22 cellular contexts compared by ENCODE assay signal in the genomic region with DNA sequence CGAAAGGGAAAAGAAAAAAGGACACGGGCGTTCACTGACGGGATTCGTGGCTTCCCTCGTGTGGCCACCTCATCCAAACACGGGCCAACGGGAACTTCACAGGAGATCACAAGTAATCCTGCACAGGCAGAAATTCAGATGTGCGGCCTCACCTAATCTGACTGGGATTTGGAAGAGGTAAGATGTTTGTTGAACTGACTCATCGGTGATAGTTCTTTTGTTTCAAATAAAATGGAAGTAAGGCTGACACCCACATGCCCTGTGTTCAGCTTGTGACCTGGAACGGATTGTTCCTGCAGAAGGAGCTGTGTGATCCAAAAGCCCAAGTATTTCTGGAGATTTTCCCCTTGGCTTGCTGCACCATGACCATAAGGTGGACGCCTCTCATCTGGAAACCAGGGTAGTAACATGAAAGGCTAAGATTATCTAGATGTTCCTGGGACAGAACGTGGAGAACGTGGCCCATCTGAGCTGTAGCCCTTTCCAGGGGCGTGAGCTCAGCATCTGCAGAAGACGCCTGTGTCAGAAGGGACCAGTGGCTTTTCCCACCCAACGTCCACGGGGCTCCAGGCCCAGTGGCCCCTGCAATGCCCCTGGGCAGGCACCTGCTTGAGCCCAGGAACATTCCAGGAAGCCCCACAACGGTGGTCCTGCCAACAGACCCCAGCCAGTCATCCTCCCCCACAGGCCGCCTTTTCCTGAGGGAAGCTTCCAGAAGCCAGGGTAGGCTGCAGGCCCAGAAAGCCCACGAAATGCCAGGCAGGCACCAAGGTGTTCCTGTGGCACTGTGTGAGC. TPM values are rescaled to one million over a fixed set of nuclear protein-coding genes. Genes with fewer than 3 reads are reported as not detected.
"Had no signal": no experiment of that assay in that cellular context is flagged by ENCODE, and none has a peak within 500 bp of the region (broad histone marks: within the 10 kb centered on the region; RNA-seq: fewer than 3 reads in every experiment).

No MANE protein-coding gene starts in this region.

- H3K9me3 ChIP-seq: left ventricle myocardium inferior, pancreas, tibial artery had no signal

- H3K4me2 ChIP-seq: hepatocyte had no signal

- H3K36me3 ChIP-seq: left ventricle myocardium inferior, pancreas, tibial artery had no signal

- H3K27me3 ChIP-seq: hepatocyte, pancreas had no signal

- H3K4me3 ChIP-seq: hepatocyte, left ventricle myocardium inferior, pancreas, skin epidermis, tibial artery had no signal

- FAIRE-seq: keratinocyte, pancreas, TTC549 had no signal

- H3K4me1 ChIP-seq: pancreas had no signal

- DNase-seq: activated CD4-positive, alpha-beta T cell treated with anti-CD3 and anti-CD28 coated beads for 48 hours; activated CD8-positive, alpha-beta memory T cell treated with anti-CD3 and anti-CD28 coated beads, Interleukin-2, amount 50 U/mL, for 48 hours; activated CD8-positive, alpha-beta T cell treated with anti-CD3 and anti-CD28 coated beads, Interleukin-2, amount 10 ng/mL, durations not matched to agents 7 days and 5 days; anterior cingulate cortex; cerebellar nuclear complex; effector memory CD4-positive, alpha-beta T cell; left ventricle myocardium inferior; mesenchymal stem cell; stimulated activated CD4-positive, alpha-beta T cell treated with anti-CD3 and anti-CD28 coated beads, Interleukin-15, amount 100 ng/mL, for 24 hours; stimulated activated CD4-positive, alpha-beta T cell treated with anti-CD3 and anti-CD28 coated beads, Interleukin-4, amount 100 ng/mL, for 1 hour; stimulated activated naive B cell treated with anti-CD40 and anti-IgM and Interleukin-4, amounts not matched to agents 10 μg/mL and 1 μg/mL and 100 μg/mL, for 72 hours; SW 1271; tibial artery had no signal

- H3K27ac ChIP-seq: epithelial cell of prostate, hepatocyte, left ventricle myocardium inferior, pancreas, skin epidermis, tibial artery had no signal

- ATAC-seq: activated CD8-positive, alpha-beta T cell treated with anti-CD3 and anti-CD28 coated beads, Interleukin-2, amount 10 ng/mL, durations not matched to agents 7 days and 5 days; stimulated activated naive B cell treated with anti-CD40 and anti-IgM and Interleukin-4, amounts not matched to agents 10 μg/mL and 1 μg/mL and 100 μg/mL, for 72 hours; WTC11 had no signal

- H2AFZ ChIP-seq: hepatocyte had no signal

- H3K79me2 ChIP-seq: hepatocyte had no signal

RNA-seq across cellular contexts. Expression of gene DLL1, which starts 39.7 kb away (rescaled TPM):
- total RNA-seq: activated T-helper 1 cell treated with anti-CD3 and anti-CD28 coated beads, Interleukin-12 subunit alpha, Interleukin-12 subunit beta, Interleukin-2, Interleukin-4 antibody, amounts not matched to agents 30 ng/mL and 10 ng/mL and 1 ng/mL, durations not matched to agents 14 hours and 24 hours and 36 hours; T-helper 2 cell treated with Interferon-gamma antibody and Interleukin-4, amounts not matched to agents 100 ng/mL and 5 ng/mL, for 36 hours had no signal
